In the genomic region with DNA sequence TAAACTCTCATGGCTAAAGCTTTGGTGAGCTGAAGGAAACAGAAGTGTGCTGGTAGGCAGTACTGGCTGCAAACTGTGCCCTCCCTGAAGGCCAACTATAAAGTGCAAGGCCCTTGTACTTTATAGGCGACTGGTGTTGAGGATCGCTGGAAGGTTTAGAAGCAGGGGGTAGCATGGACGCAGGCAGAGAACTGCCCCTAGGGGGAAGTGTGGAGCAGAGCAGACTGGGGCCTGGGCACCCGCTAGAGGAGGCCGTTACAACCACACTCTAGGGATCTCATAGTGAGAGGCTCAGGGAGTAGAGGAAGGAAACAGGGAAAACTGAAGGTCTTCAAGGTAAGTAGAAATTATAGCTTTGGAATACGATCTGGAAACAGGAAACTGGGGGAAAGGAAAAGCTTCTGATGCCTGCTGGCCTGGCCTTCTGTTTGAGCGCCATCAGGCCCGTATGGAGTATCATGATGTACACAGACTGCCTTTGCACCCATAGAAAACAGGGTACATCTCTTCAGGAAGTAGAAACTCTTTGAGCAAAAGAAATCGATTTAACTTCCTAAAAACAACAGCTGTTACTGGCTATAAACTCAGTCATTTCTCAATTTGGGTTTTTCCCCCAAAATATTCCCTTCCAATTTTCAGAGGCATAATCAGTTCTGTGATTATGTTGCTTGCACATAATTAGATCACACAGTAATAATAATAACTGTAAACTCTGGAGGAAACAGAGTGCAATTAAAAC, we compare ENCODE assay signal across 8 cellular contexts. TPM values are rescaled to one million over a fixed set of nuclear protein-coding genes. Genes with fewer than 3 reads are reported as not detected.
DNase-seq lines count a peak whose midpoint lies in the region; ATAC-seq and TF ChIP-seq lines count a peak whose summit lies in the region.

No MANE protein-coding gene starts in this region.

- 62 to 71% (median 70%) methylated on average over 9 of the region's 9 CpGs for WGBS in stomach, 5 donors

- no peak for TF ChIP-seq POLR2A in stomach (IDR thresholded peaks at IDR 0.05)

- intact Hi-C loops in left colon (cut with DNase I, micrococcal nuclease), result no loop called here
- intact Hi-C loops in stomach (cut with DNase I; ENCODE audit: low total_unique reads), result no loop called here

- H3K36me3 ChIP-seq in ACC112 (ENCODE audit: insufficient read depth, low read length) (no peaks in the 10 kb centered on the region), stomach (no peaks in the 10 kb centered on the region)

- ATAC-seq in GM18909 (IDR thresholded peaks at IDR 0.05; ENCODE audit: poor library complexity, unreplicated experiment), result peak; percentile 52
- ATAC-seq in HG03097 (IDR thresholded peaks at IDR 0.05; ENCODE audit: low FRiP score, unreplicated experiment), result peak; percentile 39
- peak; percentile 80 for ATAC-seq in SK-N-SH treated with all-trans-retinoic acid at 6 μM for 48 hours
- ATAC-seq in left colon, result peak; percentile 25

- H3K4me1 ChIP-seq in ACC112 (ENCODE audit: control insufficient read depth, insufficient read depth, low read length, unreplicated experiment) (peaks cover 44% of the 10 kb centered on the region), stomach (peaks cover 6 to 51% (median 32%) of the 10 kb centered on the region in 4 donors)

- no peak for TF ChIP-seq EP300 in stomach (IDR thresholded peaks at IDR 0.05)

- TF ChIP-seq CTCF in astrocyte of the cerebellum (IDR thresholded peaks at IDR 0.05; ENCODE audit: low read depth, low read length, missing control alignments) (peak; percentile 13), stomach (IDR thresholded peaks at IDR 0.05) (peak in 2 of 7 experiments; percentile 28 to 38)

- H2AFZ ChIP-seq in ACC112 (ENCODE audit: low read length, unreplicated experiment), result peak overlapping the region; percentile 23

- no peaks in the 10 kb centered on the region for H3K79me2 ChIP-seq in ACC112 (ENCODE audit: control insufficient read depth, insufficient read depth, low read length, unreplicated experiment)

- in situ Hi-C loops in astrocyte of the cerebellum (cut with HindIII; ENCODE audit: low sequenced_read_pairs), result no loop called here

- no peaks in the 10 kb centered on the region for H3K9me3 ChIP-seq in stomach

- peak overlapping the region; percentile 90; the same call in 1 of the 2 replicates for H3K27ac ChIP-seq in ACC112 (ENCODE audit: low read depth, low read length)
- peak overlapping the region; percentile 73 to 85 (median 81) for H3K27ac ChIP-seq in stomach

- H3K4me3 ChIP-seq in ACC112 (ENCODE audit: low read depth, low read length), result no peak overlapping the region
- H3K4me3 ChIP-seq in astrocyte of the cerebellum (ENCODE audit: low read depth, low read length), result no peak overlapping the region
- H3K4me3 ChIP-seq in stomach, result no peak overlapping the region

- H3K27me3 ChIP-seq in ACC112 (ENCODE audit: insufficient read depth, low read length), result no peaks in the 10 kb centered on the region
- H3K27me3 ChIP-seq in stomach, result no peaks in the 10 kb centered on the region

- DNase-seq in astrocyte of the cerebellum (ENCODE audit: low read depth) (no peak), left colon (peak; percentile 44 to 61), stomach (peak; percentile 39), dedifferentiated amniotic fluid mesenchymal stem cell (ENCODE audit: extremely low spot score) (no peak)

TF ChIP-seq in SK-N-SH treated with all-trans-retinoic acid at 6 μM for 48 hours, 23 proteins besides CTCF, POLR2A, EP300 and RAD21:
- TF ChIP-seq ZNF8 (CRISPR knock-in tag; IDR thresholded peaks at IDR 0.05) (no peak), BACH2 (CRISPR knock-in tag; IDR thresholded peaks at IDR 0.05; ENCODE audit: borderline replicate concordance) (no peak), ESRRG (CRISPR knock-in tag; IDR thresholded peaks at IDR 0.05) (no peak), GLIS3 (CRISPR knock-in tag; IDR thresholded peaks at IDR 0.05) (no peak), ZNF70 (CRISPR knock-in tag; IDR thresholded peaks at IDR 0.05) (no peak), ZFP30 (CRISPR knock-in tag; IDR thresholded peaks at IDR 0.05) (no peak), ARNTL (CRISPR knock-in tag; IDR thresholded peaks at IDR 0.05; ENCODE audit: borderline replicate concordance, low read depth) (no peak), ZFP3 (CRISPR knock-in tag; IDR thresholded peaks at IDR 0.05) (no peak), OSR1 (CRISPR knock-in tag; IDR thresholded peaks at IDR 0.05) (no peak), TCF4 (CRISPR knock-in tag; IDR thresholded peaks at IDR 0.05; ENCODE audit: borderline replicate concordance) (no peak), TOX (CRISPR knock-in tag; IDR thresholded peaks at IDR 0.05; ENCODE audit: borderline replicate concordance) (no peak), ZC3H10 (CRISPR knock-in tag; IDR thresholded peaks at IDR 0.05) (no peak), ZNF565 (CRISPR knock-in tag; conservative IDR thresholded peaks at IDR 0.05; ENCODE audit: low read depth) (no peak)
- TF ChIP-seq, protein P1, sequence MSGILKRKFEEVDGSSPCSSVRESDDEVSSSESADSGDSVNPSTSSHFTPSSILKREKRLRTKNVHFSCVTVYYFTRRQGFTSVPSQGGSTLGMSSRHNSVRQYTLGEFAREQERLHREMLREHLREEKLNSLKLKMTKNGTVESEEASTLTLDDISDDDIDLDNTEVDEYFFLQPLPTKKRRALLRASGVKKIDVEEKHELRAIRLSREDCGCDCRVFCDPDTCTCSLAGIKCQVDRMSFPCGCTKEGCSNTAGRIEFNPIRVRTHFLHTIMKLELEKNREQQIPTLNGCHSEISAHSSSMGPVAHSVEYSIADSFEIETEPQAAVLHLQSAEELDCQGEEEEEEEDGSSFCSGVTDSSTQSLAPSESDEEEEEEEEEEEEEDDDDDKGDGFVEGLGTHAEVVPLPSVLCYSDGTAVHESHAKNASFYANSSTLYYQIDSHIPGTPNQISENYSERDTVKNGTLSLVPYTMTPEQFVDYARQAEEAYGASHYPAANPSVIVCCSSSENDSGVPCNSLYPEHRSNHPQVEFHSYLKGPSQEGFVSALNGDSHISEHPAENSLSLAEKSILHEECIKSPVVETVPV (CRISPR knock-in tag; IDR thresholded peaks at IDR 0.05), result no peak
- TF ChIP-seq, protein P2, sequence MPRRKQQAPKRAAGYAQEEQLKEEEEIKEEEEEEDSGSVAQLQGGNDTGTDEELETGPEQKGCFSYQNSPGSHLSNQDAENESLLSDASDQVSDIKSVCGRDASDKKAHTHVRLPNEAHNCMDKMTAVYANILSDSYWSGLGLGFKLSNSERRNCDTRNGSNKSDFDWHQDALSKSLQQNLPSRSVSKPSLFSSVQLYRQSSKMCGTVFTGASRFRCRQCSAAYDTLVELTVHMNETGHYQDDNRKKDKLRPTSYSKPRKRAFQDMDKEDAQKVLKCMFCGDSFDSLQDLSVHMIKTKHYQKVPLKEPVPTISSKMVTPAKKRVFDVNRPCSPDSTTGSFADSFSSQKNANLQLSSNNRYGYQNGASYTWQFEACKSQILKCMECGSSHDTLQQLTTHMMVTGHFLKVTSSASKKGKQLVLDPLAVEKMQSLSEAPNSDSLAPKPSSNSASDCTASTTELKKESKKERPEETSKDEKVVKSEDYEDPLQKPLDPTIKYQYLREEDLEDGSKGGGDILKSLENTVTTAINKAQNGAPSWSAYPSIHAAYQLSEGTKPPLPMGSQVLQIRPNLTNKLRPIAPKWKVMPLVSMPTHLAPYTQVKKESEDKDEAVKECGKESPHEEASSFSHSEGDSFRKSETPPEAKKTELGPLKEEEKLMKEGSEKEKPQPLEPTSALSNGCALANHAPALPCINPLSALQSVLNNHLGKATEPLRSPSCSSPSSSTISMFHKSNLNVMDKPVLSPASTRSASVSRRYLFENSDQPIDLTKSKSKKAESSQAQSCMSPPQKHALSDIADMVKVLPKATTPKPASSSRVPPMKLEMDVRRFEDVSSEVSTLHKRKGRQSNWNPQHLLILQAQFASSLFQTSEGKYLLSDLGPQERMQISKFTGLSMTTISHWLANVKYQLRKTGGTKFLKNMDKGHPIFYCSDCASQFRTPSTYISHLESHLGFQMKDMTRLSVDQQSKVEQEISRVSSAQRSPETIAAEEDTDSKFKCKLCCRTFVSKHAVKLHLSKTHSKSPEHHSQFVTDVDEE (CRISPR knock-in tag; IDR thresholded peaks at IDR 0.05), result no peak
- TF ChIP-seq, protein P3, sequence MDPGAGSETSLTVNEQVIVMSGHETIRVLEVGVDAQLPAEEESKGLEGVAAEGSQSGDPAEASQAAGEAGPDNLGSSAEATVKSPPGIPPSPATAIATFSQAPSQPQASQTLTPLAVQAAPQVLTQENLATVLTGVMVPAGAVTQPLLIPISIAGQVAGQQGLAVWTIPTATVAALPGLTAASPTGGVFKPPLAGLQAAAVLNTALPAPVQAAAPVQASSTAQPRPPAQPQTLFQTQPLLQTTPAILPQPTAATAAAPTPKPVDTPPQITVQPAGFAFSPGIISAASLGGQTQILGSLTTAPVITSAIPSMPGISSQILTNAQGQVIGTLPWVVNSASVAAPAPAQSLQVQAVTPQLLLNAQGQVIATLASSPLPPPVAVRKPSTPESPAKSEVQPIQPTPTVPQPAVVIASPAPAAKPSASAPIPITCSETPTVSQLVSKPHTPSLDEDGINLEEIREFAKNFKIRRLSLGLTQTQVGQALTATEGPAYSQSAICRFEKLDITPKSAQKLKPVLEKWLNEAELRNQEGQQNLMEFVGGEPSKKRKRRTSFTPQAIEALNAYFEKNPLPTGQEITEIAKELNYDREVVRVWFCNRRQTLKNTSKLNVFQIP (CRISPR knock-in tag; IDR thresholded peaks at IDR 0.05; ENCODE audit: borderline replicate concordance, low read depth), result no peak
TF ChIP-seq in SK-N-SH treated with all-trans-retinoic acid at 6 μM for 48 hours: peak in this region for 0.

RNA-seq across cellular contexts. Expression of a gene that starts 23.9 kb away (rescaled TPM):
- 1,000 to 10,000 TPM; 4,840 to 5,007 TPM for total RNA-seq in left colon
- 1,000 to 10,000 TPM; 1,734 to 4,964 (median 2,895) TPM for total RNA-seq in stomach
- over 10,000 TPM in 2 of 3 donors, 1,000 to 10,000 TPM in 1; 4,831 to 14,609 (median 13,196) TPM for polyA plus RNA-seq in stomach

RNA-seq across cellular contexts. Expression of a gene that starts 44.6 kb away (rescaled TPM):
- total RNA-seq in left colon, result 1 to 10 TPM in 1 of 2 donors, under 1 TPM in 1; 0.37 to 1.5 TPM
- 1 to 10 TPM in 3 of 5 donors, not detected in 2; 1.5 to 4.0 (median 1.7) TPM for total RNA-seq in stomach
- polyA plus RNA-seq in stomach, result under 1 TPM in 2 of 3 donors, not detected in 1; 0.13 to 0.31 TPM

Comparison
In these comparisons a context has a peak if more than half of its experiments do, and no peak if none do; other contexts are left out.
1. ATAC-seq: peak in every context shown above with its lines; median percentile 80 in SK-N-SH treated with all-trans-retinoic acid at 6 μM for 48 hours; 52 in GM18909; 39 in HG03097; 25 in left colon.
2. DNase-seq: peak in left colon (2 of 2) and stomach (single experiment); none in astrocyte of the cerebellum (single experiment) and dedifferentiated amniotic fluid mesenchymal stem cell (single experiment).